ENCODE assay signal across 8 cellular contexts in the genomic region with DNA sequence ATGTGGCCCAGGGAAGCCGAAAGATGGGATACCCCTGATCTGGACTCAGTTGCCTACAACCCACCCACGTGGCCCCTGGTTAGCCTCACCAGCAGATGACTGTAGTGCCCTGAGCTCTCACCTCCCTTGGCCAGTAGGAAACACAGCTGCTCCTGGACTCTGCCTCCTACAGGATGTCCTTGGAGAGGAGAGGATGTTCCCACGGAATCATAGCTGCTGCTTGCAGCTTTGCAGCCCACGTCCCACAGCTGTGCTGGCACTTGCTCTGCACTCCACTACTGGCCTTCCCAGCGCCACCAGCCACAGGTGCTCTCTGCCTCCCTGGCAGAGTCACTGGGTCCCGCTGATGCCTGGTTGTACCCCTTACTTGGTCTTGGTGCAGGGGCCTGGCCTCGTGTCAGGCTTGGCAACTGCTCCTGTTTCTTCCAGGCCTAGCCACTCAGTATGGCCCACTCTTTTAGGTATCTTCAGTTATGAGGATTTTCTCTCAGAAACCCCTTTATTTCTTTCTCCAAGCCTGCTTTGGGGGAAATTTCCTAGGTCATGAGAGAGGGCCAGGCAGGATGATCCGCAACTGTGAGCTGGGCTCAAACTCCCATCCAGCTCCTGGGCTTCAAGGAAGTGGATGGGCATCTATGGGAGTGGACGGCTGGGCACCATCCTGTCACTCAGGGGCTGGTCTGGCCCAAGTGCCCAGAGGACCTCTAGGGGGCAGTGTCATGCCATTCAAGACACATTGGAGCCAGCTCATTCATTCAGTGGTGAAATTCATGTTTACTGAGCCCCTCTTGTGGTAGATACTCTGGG. TPM values are rescaled to one million over a fixed set of nuclear protein-coding genes. Genes with fewer than 3 reads are reported as not detected.
DNase-seq lines count a peak whose midpoint lies in the region; ATAC-seq, FAIRE-seq and TF ChIP-seq lines count a peak whose summit lies in the region.

No MANE protein-coding gene starts in this region.

- H3K36me3 ChIP-seq in neuronal stem cell (replicated peaks in 1 of 2; ENCODE audit: control insufficient read depth in 2 of 2, insufficient read depth in 2 of 2, low read length in 2 of 2): peaks cover 19 to 38% of the 10 kb centered on the region in 2 donors

- FAIRE-seq in A549 (lab: Jason Lieb, UNC): no peak

- H2BK12ac ChIP-seq in neuronal stem cell (ENCODE audit: low read length): no peak overlapping the region

- in situ Hi-C loops in GM13976 (cut with MboI; ENCODE audit: low sequenced_read_pairs, unreplicated experiment): loop anchor here (10.0 kb wide), 1 partner anchor 120 kb away; no protein-coding TSS in a partner anchor

- no peak overlapping the region for H4K8ac ChIP-seq in neuronal stem cell (ENCODE audit: low read depth, low read length)

- H2BK120ac ChIP-seq in neuronal stem cell (ENCODE audit: low read depth, low read length): no peak overlapping the region

- H2AFZ ChIP-seq in neuronal stem cell (ENCODE audit: low read length): no peak overlapping the region

- H3K4me3 ChIP-seq in A549 (no peak overlapping the region), fibroblast of mammary gland (ENCODE audit: control insufficient read depth, low read depth, low read length) (no peak overlapping the region), neuronal stem cell (ENCODE audit: low read length in 2 of 2) (no peak overlapping the region)

- H3K4ac ChIP-seq in neuronal stem cell (ENCODE audit: low read length): no peak overlapping the region

- TF ChIP-seq POLR2A in A549 (IDR thresholded peaks at IDR 0.05; ENCODE audit: low read length): no peak

- H3K9me3 ChIP-seq in A549: no peaks in the 10 kb centered on the region
- peaks cover 0 to 2% of the 10 kb centered on the region in 2 donors for H3K9me3 ChIP-seq in neuronal stem cell (replicated peaks in 1 of 2; ENCODE audit: control insufficient read depth in 2 of 2, insufficient read depth in 1 of 2, low read depth in 1 of 2, low read length in 2 of 2)

- no peak for TF ChIP-seq EP300 in A549 (IDR thresholded peaks at IDR 0.05)

- H3K4me1 ChIP-seq in A549: no peaks in the 10 kb centered on the region
- H3K4me1 ChIP-seq in neuronal stem cell (ENCODE audit: control insufficient read depth in 2 of 2, insufficient read depth in 1 of 2, low read depth in 1 of 2, low read length in 2 of 2): no peaks in the 10 kb centered on the region

- H3K4me2 ChIP-seq in A549 (no peak overlapping the region), neuronal stem cell (ENCODE audit: insufficient read depth, low read length, poor library complexity, severe bottlenecking) (no peak overlapping the region)

- no peak overlapping the region for H2AK5ac ChIP-seq in neuronal stem cell (ENCODE audit: low read depth, low read length)

- H3K18ac ChIP-seq in neuronal stem cell (ENCODE audit: low read length): no peak overlapping the region

- DNase-seq in A549 (ENCODE audit: low read depth in 1 of 2, low spot score in 1 of 2) (peak; percentile 70 to 80), GM13976 (ENCODE audit: low spot score) (peak; percentile 82), NOMO-1 treated with DMSO at 0.1 percent for 48 hours (lab: John Stamatoyannopoulos, UW; ENCODE audit: unreplicated experiment) (peak; percentile 63), activated T-cell treated with anti-CD3 and anti-CD28 coated beads for 4 hours (peak; percentile 64), fibroblast of mammary gland (ENCODE audit: low read depth) (peak; percentile 66), neuronal stem cell (ENCODE audit: low spot score) (peak; percentile 41), superior temporal gyrus (ENCODE audit: extremely low spot score) (peak; percentile 89)

- H3K23ac ChIP-seq in neuronal stem cell (ENCODE audit: low read depth, low read length, poor library complexity): no peak overlapping the region

- no peaks in the 10 kb centered on the region for H3K79me1 ChIP-seq in neuronal stem cell (ENCODE audit: low read depth, low read length)

- POLR2A ChIA-PET in A549 (lab: Yijun Ruan, JAX): no interaction called here

- H2BK5ac ChIP-seq in neuronal stem cell (ENCODE audit: low read length): no peak overlapping the region

- 66% methylated on average over 9 of the region's 9 CpGs for WGBS in A549 (ENCODE audit: missing lambda C conversion rate)
- WGBS in neuronal stem cell (ENCODE audit: extremely low coverage in 2 of 2, insufficient read length in 2 of 2, insufficient replicate concordance in 1 of 2), 2 donors: no CpG with 5 or more reads among the region's 9 CpGs

- no peak overlapping the region for H4K91ac ChIP-seq in neuronal stem cell (ENCODE audit: low read depth, low read length, poor library complexity)

- TF ChIP-seq RAD21 in A549 (conservative IDR thresholded peaks at IDR 0.05 in 1 of 2, IDR thresholded peaks at IDR 0.05 in 1 of 2): peak; percentile 71 to 73

- no peak overlapping the region for H3K14ac ChIP-seq in neuronal stem cell (ENCODE audit: low read length)

- H2BK15ac ChIP-seq in neuronal stem cell (ENCODE audit: low read length): no peak overlapping the region

- TF ChIP-seq CTCF in A549 (IDR thresholded peaks at IDR 0.05) (peak; percentile 72), GM13976 (IDR thresholded peaks at IDR 0.05; ENCODE audit: borderline replicate concordance, control extremely low read depth, extremely low read depth, insufficient read depth, missing control alignments) (peak; percentile 92), fibroblast of mammary gland (conservative IDR thresholded peaks at IDR 0.05; ENCODE audit: control insufficient read depth, insufficient read depth, low read depth, low read length) (peak; percentile 80)

- no peaks in the 10 kb centered on the region for H3K27me3 ChIP-seq in neuronal stem cell (ENCODE audit: control insufficient read depth in 3 of 3, insufficient read depth in 3 of 3, low read depth in 1 of 3, low read length in 3 of 3)

- CTCF ChIA-PET in A549 (lab: Yijun Ruan, JAX): interaction anchor here (0.6 to 4.6 kb wide), 30 partner anchors 7 to 1055 kb away, joined by 3 to 34 read pairs (median 4); a partner anchor contains a TSS

- H3K27ac ChIP-seq in A549: no peak overlapping the region
- H3K27ac ChIP-seq in neuronal stem cell (replicated peaks; ENCODE audit: low read length): no peak overlapping the region

- H3K9ac ChIP-seq in neuronal stem cell (ENCODE audit: low read depth, low read length, poor library complexity): no peak overlapping the region

- ATAC-seq in A549 (peak; percentile 96 to 99), HG02870 (IDR thresholded peaks at IDR 0.05; ENCODE audit: unreplicated experiment) (peak; percentile 89)

TF ChIP-seq in A549, 52 proteins besides CTCF, POLR2A, EP300 and RAD21:
- TF ChIP-seq ZNF302 (CRISPR knock-in tag; IDR thresholded peaks at IDR 0.05) (no peak), SMC3 (IDR thresholded peaks at IDR 0.05) (peak; percentile 38; the same call in 2 of the 3 replicates)

RNA-seq across cellular contexts. Expression of a gene that starts 16.3 kb away (rescaled TPM):
- polyA plus RNA-seq in A549 (2011; rRNA removed) (0.22 and 0.49 TPM in 2 replicates), A549 (2017; fragmentation: RNase III; extraction: RNeasy Plus Mini Kit Qiagen cat#74134 plus additional on column Dnase treatment) (0.04 to 0.08 TPM (median 0.05 TPM) in 3 replicates)
- polyA plus RNA-seq in A549 (2012; cell fraction: cytosol; rRNA removed): 0.16 and 0.23 TPM in 2 replicates
- polyA plus RNA-seq in A549 (2012; cell fraction: nucleus; rRNA removed): 0.55 TPM in 2 replicates
- polyA minus RNA-seq in A549 (2011; rRNA and poly(A)+ RNA removed): 0.49 and 0.91 TPM in 2 replicates
- polyA plus RNA-seq in neuronal stem cell (2013, experiment 1 of 2): 2.0 TPM
- polyA plus RNA-seq in neuronal stem cell (2013, experiment 2 of 2): 1.7 TPM

RNA-seq across cellular contexts. Expression of a gene that starts 55.1 kb away (rescaled TPM):
- 4.8 and 6.0 TPM in 2 replicates for polyA plus RNA-seq in A549 (2011; rRNA removed)
- polyA plus RNA-seq in A549 (2012; cell fraction: cytosol; rRNA removed): 3.5 and 3.8 TPM in 2 replicates
- 14.1 TPM in 2 replicates for polyA plus RNA-seq in A549 (2012; cell fraction: nucleus; rRNA removed)
- 3.7 to 5.3 TPM (median 3.9 TPM) in 3 replicates for polyA plus RNA-seq in A549 (2017; fragmentation: RNase III; extraction: RNeasy Plus Mini Kit Qiagen cat#74134 plus additional on column Dnase treatment)
- 8.1 and 11.0 TPM in 2 replicates for polyA minus RNA-seq in A549 (2011; rRNA and poly(A)+ RNA removed)
- 41.7 TPM for polyA plus RNA-seq in neuronal stem cell (2013, experiment 1 of 2)
- 41.2 TPM for polyA plus RNA-seq in neuronal stem cell (2013, experiment 2 of 2)
